In the genomic region with DNA sequence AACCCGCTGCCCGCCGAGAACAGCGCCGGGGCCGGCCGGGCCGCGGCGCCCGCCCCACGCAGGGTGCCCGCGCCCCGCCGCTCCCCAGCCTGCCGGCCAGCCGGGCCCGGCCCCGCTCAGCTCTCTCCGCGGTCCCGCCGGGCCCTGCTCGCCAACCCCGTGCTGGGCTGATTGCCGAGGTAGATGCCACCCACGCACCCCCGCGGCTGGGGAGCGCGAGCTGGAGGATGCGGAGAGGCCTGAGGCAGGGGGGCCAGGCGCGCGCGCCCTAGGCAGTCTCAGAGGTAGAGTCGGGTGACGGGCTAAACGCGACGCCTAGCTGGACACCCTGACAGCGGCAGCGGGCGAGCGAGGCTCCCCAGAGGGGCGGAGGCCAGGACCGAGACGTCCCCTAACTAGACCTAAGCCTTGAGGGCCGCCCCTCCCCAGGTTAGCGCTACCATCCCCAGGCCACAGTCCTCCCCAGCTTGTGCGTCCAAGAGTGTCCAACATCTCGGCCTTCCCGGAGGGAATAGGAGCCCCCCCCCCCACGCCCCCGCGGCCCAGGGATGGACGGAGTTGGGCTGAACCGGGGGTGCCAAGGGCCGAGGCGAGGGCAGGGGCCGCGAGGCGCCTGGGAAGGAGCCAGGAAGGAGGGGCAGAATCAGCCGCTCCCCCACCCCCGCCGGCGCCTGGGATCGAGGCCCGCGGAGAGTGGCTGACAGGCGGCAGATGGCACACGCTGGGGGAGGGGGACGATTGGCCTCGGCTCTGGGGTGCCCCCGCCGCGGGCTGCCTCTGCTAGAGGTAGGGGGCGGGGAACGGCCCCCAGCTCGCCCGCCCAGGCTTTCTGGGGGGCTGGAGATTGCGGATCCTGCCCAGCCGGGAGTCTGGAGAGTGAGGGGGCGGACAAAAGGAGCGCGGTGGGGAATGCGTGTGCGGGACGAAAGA, we compare ENCODE assay signal across 8 cellular contexts. TPM values are rescaled to one million over a fixed set of nuclear protein-coding genes. Genes with fewer than 3 reads are reported as not detected.
A peak's percentile ranks its signal among the peaks of the same experiment; 100 is the strongest.
DNase-seq lines count a peak whose midpoint lies in the region; ATAC-seq, FAIRE-seq and TF ChIP-seq lines count a peak whose summit lies in the region.

No MANE protein-coding gene starts in this region.

- TF ChIP-seq RAD21 in H1 (IDR thresholded peaks at IDR 0.05 in 1 of 2, conservative IDR thresholded peaks at IDR 0.05 in 1 of 2; ENCODE audit: low read depth in 2 of 2, low read length in 2 of 2), result no peak

- H4K20me1 ChIP-seq in H1 (replicated peaks in 1 of 2; ENCODE audit: control insufficient read depth in 1 of 2, insufficient read depth in 2 of 2, low read length in 2 of 2), result peaks cover 0 to under 1% of the 10 kb centered on the region in 2 experiments

- DNase-seq in SK-N-DZ (ENCODE audit: low spot score), result peak; percentile 43
- peak in 1 of 2 experiments; percentile 73 for DNase-seq in H1 (ENCODE audit: low read depth in 1 of 2, low spot score in 2 of 2)
- DNase-seq in thoracic aorta (ENCODE audit: low spot score), result peak; percentile 61
- DNase-seq in erythroblast (lab: John Stamatoyannopoulos, UW), result no peak
- DNase-seq in inferior parietal cortex (ENCODE audit: extremely low spot score), result no peak
- no peak for DNase-seq in SHP77 (lab: John Stamatoyannopoulos, UW)

- no peak overlapping the region; the same call in 1 of the 2 replicates for H2BK20ac ChIP-seq in H1 (ENCODE audit: low read length)

- H3K18ac ChIP-seq in H1 (ENCODE audit: extremely low read depth, low read length), result peak overlapping the region; percentile 48

- H2BK120ac ChIP-seq in H1 (replicated peaks; ENCODE audit: low read depth, low read length), result no peak overlapping the region

- peak overlapping the region; percentile 15; the same call in 1 of the 2 replicates for H2AFZ ChIP-seq in H1 (ENCODE audit: low read length)

- H3K9me3 ChIP-seq in ES-I3 (ENCODE audit: control insufficient read depth, insufficient read depth, low read length) (no peaks in the 10 kb centered on the region), H1 (ENCODE audit: insufficient read depth in 2 of 2, low read depth in 1 of 2, low read length in 1 of 2) (no peaks in the 10 kb centered on the region), mucosa of stomach (ENCODE audit: control insufficient read depth, low read length) (no peaks in the 10 kb centered on the region), thoracic aorta (no peaks in the 10 kb centered on the region)

- 1% methylated on average over 58 of the region's 90 CpGs; no CpG with 5 or more reads in 1 of the 2 experiments for WGBS in H1 (ENCODE audit: extremely low coverage in 1 of 2, insufficient coverage in 1 of 2, insufficient read length in 1 of 2, insufficient replicate concordance in 2 of 2, low coverage in 1 of 2, low lambda C conversion rate in 2 of 2, missing lambda C conversion rate in 1 of 2), 2 experiments

- TF ChIP-seq POLR2A in H1 (IDR thresholded peaks at IDR 0.05; ENCODE audit: control extremely low read depth in 1 of 2, low read depth in 2 of 2, low read length in 2 of 2) (no peak), erythroblast (IDR thresholded peaks at IDR 0.05; ENCODE audit: low read length) (no peak)

- H3K4me2 ChIP-seq in H1 (ENCODE audit: insufficient read depth in 1 of 2, low read depth in 2 of 2, low read length in 2 of 2), result peak overlapping the region; percentile 61 to 62

- no peak overlapping the region for H2AK5ac ChIP-seq in H1 (ENCODE audit: low read depth, low read length)

- peaks cover 4 to 12% of the 10 kb centered on the region in 2 experiments for H3K79me2 ChIP-seq in H1 (ENCODE audit: control insufficient read depth in 1 of 2, insufficient read depth in 2 of 2, low read length in 2 of 2)

- H3K9ac ChIP-seq in ES-I3 (ENCODE audit: low read depth, low read length) (peak overlapping the region; percentile 68), H1 (replicated peaks in 1 of 4; ENCODE audit: extremely low read depth in 1 of 4, low read depth in 3 of 4, low read length in 3 of 4) (peak overlapping the region in 1 of 4 experiments; percentile 45; a peak in 1 of 7 replicates), mucosa of stomach (ENCODE audit: low read length) (peak overlapping the region; percentile 39)

- 0 out of 2 replicates have a peak, but pooled peaks cover 3% of the 10 kb centered on the region for H3K36me3 ChIP-seq in ES-I3 (ENCODE audit: insufficient read depth, low read length)
- H3K36me3 ChIP-seq in H1 (ENCODE audit: control insufficient read depth in 2 of 4, insufficient read depth in 4 of 4, low read length in 3 of 4), result no peaks in the 10 kb centered on the region
- H3K36me3 ChIP-seq in mucosa of stomach (ENCODE audit: control insufficient read depth, insufficient read depth, low read length), result no peaks in the 10 kb centered on the region
- no peaks in the 10 kb centered on the region for H3K36me3 ChIP-seq in thoracic aorta

- no peak overlapping the region for H2BK5ac ChIP-seq in H1 (ENCODE audit: low read depth, low read length)

- no peak overlapping the region; the same call in none of the 2 replicates for H4K8ac ChIP-seq in H1 (ENCODE audit: extremely low read depth, insufficient read depth, low read length)

- H2BK12ac ChIP-seq in H1 (ENCODE audit: low read depth, low read length), result no peak overlapping the region

- H4K91ac ChIP-seq in H1 (replicated peaks; ENCODE audit: insufficient read length, low read length), result no peak overlapping the region

- H3K27me3 ChIP-seq in H1 (replicated peaks in 1 of 4; ENCODE audit: control insufficient read depth in 3 of 4, extremely low read depth in 1 of 4, insufficient read depth in 3 of 4, low read length in 3 of 4), result peaks cover 0 to 28% (median 20%) of the 10 kb centered on the region in 4 experiments; a peak in 6 of 7 replicates
- peaks cover 37% of the 10 kb centered on the region for H3K27me3 ChIP-seq in mucosa of stomach (ENCODE audit: control insufficient read depth, insufficient read depth, low read length)
- H3K27me3 ChIP-seq in thoracic aorta (replicated peaks; ENCODE audit: insufficient read depth), result no peaks in the 10 kb centered on the region

- TF ChIP-seq CTCF in H1 (IDR thresholded peaks at IDR 0.05; ENCODE audit: control extremely low read depth in 1 of 3, insufficient read depth in 1 of 3, low read depth in 1 of 3, low read length in 3 of 3) (no peak), thoracic aorta (IDR thresholded peaks at IDR 0.05) (no peak)

- no peak overlapping the region for H3K14ac ChIP-seq in H1 (ENCODE audit: insufficient read length)

- H3K56ac ChIP-seq in H1 (replicated peaks; ENCODE audit: insufficient read length, low read depth, low read length), result no peak overlapping the region

- H3K23me2 ChIP-seq in H1 (ENCODE audit: low read depth, low read length), result peaks cover 19% of the 10 kb centered on the region; the same call in 1 of the 2 replicates

- H3K27ac ChIP-seq in H1 (ENCODE audit: low read depth, low read length) (no peak overlapping the region), thoracic aorta (peak overlapping the region; percentile 75 to 81)

- no peaks in the 10 kb centered on the region for H3K79me1 ChIP-seq in H1 (ENCODE audit: low read depth, low read length)

- POLR2A ChIA-PET in H1 (lab: Charles Lee; ENCODE audit: partially characterized antibody), result interaction anchor here (0.7 to 2.0 kb wide), 11 partner anchors 10 to 104 kb away, joined by 3 to 9 read pairs (median 5); no protein-coding TSS in a partner anchor

- H3K4me1 ChIP-seq in ES-I3 (ENCODE audit: insufficient read depth, low read length), result peaks cover 3% of the 10 kb centered on the region
- H3K4me1 ChIP-seq in H1 (replicated peaks in 1 of 4; ENCODE audit: control insufficient read depth in 3 of 4, insufficient read depth in 4 of 4, low read length in 3 of 4), result peaks cover 6 to 12% (median 9%) of the 10 kb centered on the region in 4 experiments
- H3K4me1 ChIP-seq in mucosa of stomach (ENCODE audit: control insufficient read depth, insufficient read depth, low read length), result peaks cover 20% of the 10 kb centered on the region
- H3K4me1 ChIP-seq in thoracic aorta (ENCODE audit: control insufficient read depth in 1 of 2, low read depth in 2 of 2), result peaks cover 4 to 29% of the 10 kb centered on the region in 2 donors

- FAIRE-seq in H1 (lab: Jason Lieb, UNC), result no peak

- TF ChIP-seq EP300 in H1 (IDR thresholded peaks at IDR 0.05; ENCODE audit: borderline replicate concordance in 1 of 2, low read depth in 2 of 2, low read length in 2 of 2), result no peak

- no peak overlapping the region for H3K4ac ChIP-seq in H1 (replicated peaks; ENCODE audit: insufficient read length, low read depth, low read length)

- H3K4me3 ChIP-seq in H1 (ENCODE audit: extremely low read depth in 1 of 4, insufficient read depth in 2 of 4, low read depth in 3 of 4, low read length in 4 of 4), result peak overlapping the region; percentile 37 to 85 (median 53)
- no peak overlapping the region for H3K4me3 ChIP-seq in mucosa of stomach (ENCODE audit: low read length)
- H3K4me3 ChIP-seq in thoracic aorta, result peak overlapping the region; percentile 97

- no peak overlapping the region for H2BK15ac ChIP-seq in H1 (ENCODE audit: low read length)

- H4K5ac ChIP-seq in H1 (ENCODE audit: insufficient read length, low read depth, low read length), result no peak overlapping the region

- H3K23ac ChIP-seq in H1 (ENCODE audit: insufficient read length), result no peak overlapping the region

- no peak for ATAC-seq in thoracic aorta (ENCODE audit: insufficient number of reproducible peaks, low FRiP score, low read depth)

- CTCF ChIA-PET in H1 (lab: Charles Lee; ENCODE audit: partially characterized antibody), result interaction anchor here (0.7 to 8.8 kb wide), 56 partner anchors 9 to 457 kb away, joined by 3 to 126 read pairs (median 5); a partner anchor contains a TSS

TF ChIP-seq in H1, 55 proteins besides CTCF, POLR2A, EP300 and RAD21 (continues in another document):
- TF ChIP-seq PHF8 (conservative IDR thresholded peaks at IDR 0.05; ENCODE audit: low read depth, low read length), result no peak
- TF ChIP-seq FOSL1 (IDR thresholded peaks at IDR 0.05; ENCODE audit: insufficient read depth, low read depth, low read length), result no peak
- TF ChIP-seq RNF2 (IDR thresholded peaks at IDR 0.05; ENCODE audit: borderline replicate concordance, low read depth, low read length, missing control alignments, poor library complexity, severe bottlenecking), result no peak
- peak; percentile 69 for TF ChIP-seq CREB1 (IDR thresholded peaks at IDR 0.05)
- TF ChIP-seq KDM4A (IDR thresholded peaks at IDR 0.05; ENCODE audit: low read depth, low read length, severe bottlenecking), result peak; percentile 82

RNA-seq across cellular contexts. Expression of a gene that starts 2.6 kb away (rescaled TPM):
- 4.8 and 5.4 TPM in 2 replicates for polyA plus RNA-seq in SK-N-DZ (2014; cell fraction: cytosol; rRNA removed)
- polyA plus RNA-seq in SK-N-DZ (2014; cell fraction: nucleus; rRNA removed), result 1.7 and 2.6 TPM in 2 replicates
- 52.3 and 55.0 TPM in 2 replicates for total RNA-seq in H1 (2021; fragmentation: NEBNext Ultra II Directional; extraction: Animal tissue kit (Norgen Biotek cat#: 25700))
- polyA plus RNA-seq in H1 (2011; rRNA removed), result 38.2 and 41.2 TPM in 2 replicates
- 21.9 TPM for polyA plus RNA-seq in H1 (2011; cell fraction: cytosol; rRNA removed)
- 39.6 TPM for polyA plus RNA-seq in H1 (2011; cell fraction: nucleus; rRNA removed)
- 39.6 to 51.6 TPM (median 48.3 TPM) in 4 replicates for polyA plus RNA-seq in H1 (2012, experiment 1 of 2)
- polyA plus RNA-seq in H1 (2012, experiment 2 of 2), result 33.1 TPM
- 24.8 TPM for polyA plus RNA-seq in H1 (2013, experiment 1 of 2)
- polyA plus RNA-seq in H1 (2013, experiment 2 of 2), result 27.0 TPM
- polyA minus RNA-seq in H1 (2011; rRNA and poly(A)+ RNA removed), result 47.8 and 68.0 TPM in 2 replicates
- polyA minus RNA-seq in H1 (2011; cell fraction: cytosol; rRNA and poly(A)+ RNA removed), result 46.3 TPM
- 49.0 TPM for polyA minus RNA-seq in H1 (2011; cell fraction: nucleus; rRNA and poly(A)+ RNA removed)
- 10 to 100 TPM; 16.2 to 22.9 TPM for total RNA-seq in thoracic aorta

Comparison
In these comparisons a context has a peak if more than half of its experiments do, and no peak if none do; other contexts are left out.
1. DNase-seq: peak in SK-N-DZ (single experiment) and thoracic aorta (single experiment); none in erythroblast (0 of 2), inferior parietal cortex (single experiment) and SHP77 (0 of 2).